In genomic region chr19:30160996-30161655, GRCh38 we compare ENCODE assay signal across 22 cellular contexts.
DNase-seq lines count a peak whose midpoint lies in the region; ATAC-seq and TF ChIP-seq lines count a peak whose summit lies in the region.
"Had no signal": no experiment of that assay in that cellular context is flagged by ENCODE, and none has a peak within 500 bp of the region (broad histone marks: within the 10 kb centered on the region; RNA-seq: fewer than 3 reads in every experiment).

No MANE protein-coding gene starts in this region.

- peak overlapping the region; percentile 12 for H2BK15ac ChIP-seq in neuronal stem cell (ENCODE audit: low read length)

- no peaks in the 10 kb centered on the region for H3K79me2 ChIP-seq in Karpas-422 (ENCODE audit: low read length)

- no peak for ATAC-seq in heart right ventricle
- no peak for ATAC-seq in GM21786 (IDR thresholded peaks at IDR 0.05; ENCODE audit: unreplicated experiment)
- ATAC-seq in GM21737 (IDR thresholded peaks at IDR 0.05; ENCODE audit: unreplicated experiment) = no peak
- no peak for ATAC-seq in GM19395 (IDR thresholded peaks at IDR 0.05; ENCODE audit: unreplicated experiment)
- ATAC-seq: A549, GM23338, HCT116 had no signal

- no peak for TF ChIP-seq EP300 in esophagus muscularis mucosa (IDR thresholded peaks at IDR 0.05)

- H3K4me3 ChIP-seq in heart right ventricle = no peak overlapping the region
- H3K4me3 ChIP-seq in Karpas-422 (ENCODE audit: low read length) = peak overlapping the region; percentile 42; the same call in 1 of the 2 replicates
- H3K4me3 ChIP-seq in esophagus muscularis mucosa = no peak overlapping the region
- H3K4me3 ChIP-seq in neuronal stem cell (ENCODE audit: low read length in 2 of 2) = no peak overlapping the region
- H3K4me3 ChIP-seq: A549, GM23338 had no signal

- H3K4me1 ChIP-seq in heart right ventricle (peaks cover 0 to 3% (median 0%) of the 10 kb centered on the region in 9 donors), Karpas-422 (ENCODE audit: low read length) (peaks cover 72% of the 10 kb centered on the region), esophagus muscularis mucosa (no peaks in the 10 kb centered on the region), neuronal stem cell (ENCODE audit: control insufficient read depth in 2 of 2, insufficient read depth in 1 of 2, low read depth in 1 of 2, low read length in 2 of 2) (no peaks in the 10 kb centered on the region)
- H3K4me1 ChIP-seq: A549 had no signal

- H3K4ac ChIP-seq in neuronal stem cell (ENCODE audit: low read length) = no peak overlapping the region

- H2BK120ac ChIP-seq in neuronal stem cell (ENCODE audit: low read depth, low read length) = no peak overlapping the region

- H4K20me1 ChIP-seq in Karpas-422 (ENCODE audit: insufficient read depth, low read depth, low read length) = no peaks in the 10 kb centered on the region

- H2BK12ac ChIP-seq in neuronal stem cell (ENCODE audit: low read length) = no peak overlapping the region

- no peak for TF ChIP-seq POLR2A in esophagus muscularis mucosa (IDR thresholded peaks at IDR 0.05; ENCODE audit: low read depth)

- peak overlapping the region; percentile 9 for H3K18ac ChIP-seq in neuronal stem cell (ENCODE audit: low read length)

- H3K4me2 ChIP-seq in Karpas-422 (ENCODE audit: low read depth, low read length, poor library complexity, severe bottlenecking) (peak overlapping the region; percentile 61), neuronal stem cell (ENCODE audit: insufficient read depth, low read length, poor library complexity, severe bottlenecking) (no peak overlapping the region)
- H3K4me2 ChIP-seq: A549, GM23338 had no signal

- no peak overlapping the region for H4K91ac ChIP-seq in neuronal stem cell (ENCODE audit: low read depth, low read length, poor library complexity)

- H3K23ac ChIP-seq in neuronal stem cell (ENCODE audit: low read depth, low read length, poor library complexity) = no peak overlapping the region

- DNase-seq in cardiac septum (ENCODE audit: low spot score) (peak; percentile 56), heart right ventricle (no peak), Karpas-422 (no peak), esophagus muscularis mucosa (ENCODE audit: extremely low spot score) (peak; percentile 84), neuronal stem cell (ENCODE audit: low spot score) (no peak)
- DNase-seq: 8988T; ACHN; AML-193; C1 segment of cervical spinal cord; Calu3; CD4-positive, alpha-beta memory T cell; COR-L47; DMS53; DMS79 treated with DMSO at 0.1 percent for 48 hours; GF-D8; H9 had no signal

- no peak overlapping the region for H2AK5ac ChIP-seq in neuronal stem cell (ENCODE audit: low read depth, low read length)

- H3K9ac ChIP-seq in Karpas-422 (ENCODE audit: low read length) (peak overlapping the region; percentile 71), neuronal stem cell (ENCODE audit: low read depth, low read length, poor library complexity) (no peak overlapping the region)

- intact Hi-C loops in cardiac septum (cut with DNase I) = loop anchor here (5.0 kb wide), 1 partner anchor 89 kb away; no protein-coding TSS in a partner anchor
- intact Hi-C loops in heart right ventricle (cut with DNase I) = no loop called here
- intact Hi-C loops in esophagus muscularis mucosa (cut with DNase I) = no loop called here

- no peak overlapping the region for H3K14ac ChIP-seq in neuronal stem cell (ENCODE audit: low read length)

- no peak overlapping the region for H2BK5ac ChIP-seq in neuronal stem cell (ENCODE audit: low read length)

- H3K9me3 ChIP-seq in heart right ventricle (no peaks in the 10 kb centered on the region), Karpas-422 (ENCODE audit: low read length) (no peaks in the 10 kb centered on the region), esophagus muscularis mucosa (peaks cover 0 to 4% (median 0%) of the 10 kb centered on the region in 4 donors), neuronal stem cell (replicated peaks in 1 of 2; ENCODE audit: control insufficient read depth in 2 of 2, insufficient read depth in 1 of 2, low read depth in 1 of 2, low read length in 2 of 2) (no peaks in the 10 kb centered on the region)

- H3K9me2 ChIP-seq in Karpas-422 (replicated peaks; ENCODE audit: insufficient read depth, low read length) = no peaks in the 10 kb centered on the region

- H2AFZ ChIP-seq in Karpas-422 (ENCODE audit: low read length) (peak overlapping the region; percentile 37; the same call in 1 of the 2 replicates), neuronal stem cell (ENCODE audit: low read length) (no peak overlapping the region)
- H2AFZ ChIP-seq: GM23338 had no signal

- H4K8ac ChIP-seq in neuronal stem cell (ENCODE audit: low read depth, low read length) = no peak overlapping the region

- no peaks in the 10 kb centered on the region for H3K79me1 ChIP-seq in neuronal stem cell (ENCODE audit: low read depth, low read length)

- H3K27ac ChIP-seq in heart right ventricle (no peak overlapping the region), Karpas-422 (ENCODE audit: low read length) (peak overlapping the region; percentile 97), esophagus muscularis mucosa (replicated peaks in 1 of 4) (no peak overlapping the region), neuronal stem cell (replicated peaks; ENCODE audit: low read length) (no peak overlapping the region)
- H3K27ac ChIP-seq: A549 had no signal

- WGBS in heart right ventricle, 2 donors = 83 to 89% methylated on average over 7 of the region's 7 CpGs
- 85% methylated on average over 7 of the region's 7 CpGs for WGBS in esophagus muscularis mucosa
- no CpG with 5 or more reads among the region's 7 CpGs for WGBS in neuronal stem cell (ENCODE audit: extremely low coverage in 2 of 2, insufficient read length in 2 of 2, insufficient replicate concordance in 1 of 2), 2 donors

- TF ChIP-seq CTCF in heart right ventricle (IDR thresholded peaks at IDR 0.05) = no peak
- no peak for TF ChIP-seq CTCF in esophagus muscularis mucosa (IDR thresholded peaks at IDR 0.05)

- H3K27me3 ChIP-seq in heart right ventricle (peaks cover 0 to 7% (median 0%) of the 10 kb centered on the region in 7 donors), Karpas-422 (ENCODE audit: low read length) (no peaks in the 10 kb centered on the region), esophagus muscularis mucosa (peaks cover 0 to 19% (median 0%) of the 10 kb centered on the region in 4 donors), neuronal stem cell (ENCODE audit: control insufficient read depth in 3 of 3, insufficient read depth in 3 of 3, low read depth in 1 of 3, low read length in 3 of 3) (no peaks in the 10 kb centered on the region)

- H3K36me3 ChIP-seq in heart right ventricle (no peaks in the 10 kb centered on the region), Karpas-422 (ENCODE audit: insufficient read depth, low read length) (no peaks in the 10 kb centered on the region; the same call in 1 of the 2 replicates), esophagus muscularis mucosa (no peaks in the 10 kb centered on the region), neuronal stem cell (replicated peaks in 1 of 2; ENCODE audit: control insufficient read depth in 2 of 2, insufficient read depth in 2 of 2, low read length in 2 of 2) (no peaks in the 10 kb centered on the region)

Comparison
In these comparisons a context has a peak if more than half of its experiments do, and no peak if none do; other contexts are left out.
1. DNase-seq: peak in cardiac septum (single experiment) and esophagus muscularis mucosa (single experiment); none in heart right ventricle (0 of 2), Karpas-422 (single experiment) and neuronal stem cell (single experiment).